Comparison of ENCODE assay signal across 9 cellular contexts in genomic region chr7:150356265-150356897, GRCh38. TPM values are rescaled to one million over a fixed set of nuclear protein-coding genes. Genes with fewer than 3 reads are reported as not detected.
A peak's percentile ranks its signal among the peaks of the same experiment; 100 is the strongest.
DNase-seq lines count a peak whose midpoint lies in the region; ATAC-seq, FAIRE-seq and TF ChIP-seq lines count a peak whose summit lies in the region.
"Had no signal": no experiment of that assay in that cellular context is flagged by ENCODE, and none has a peak within 500 bp of the region (broad histone marks: within the 10 kb centered on the region; RNA-seq: fewer than 3 reads in every experiment).

No MANE protein-coding gene starts in this region.

- no peak overlapping the region for H3K23ac ChIP-seq in H1 (ENCODE audit: insufficient read length)

- no peak overlapping the region for H4K91ac ChIP-seq in H1 (replicated peaks; ENCODE audit: insufficient read length, low read length)

- no peak overlapping the region for H3K27ac ChIP-seq in CD4-positive, alpha-beta T cell (ENCODE audit: low read depth, low read length)
- H3K27ac ChIP-seq in OCI-LY3 (ENCODE audit: low read length) (peak overlapping the region; percentile 26; the same call in 1 of the 2 replicates), H1 (ENCODE audit: low read depth, low read length) (no peak overlapping the region), parathyroid adenoma (no peak overlapping the region), substantia nigra (ENCODE audit: low read depth, low read length, poor library complexity, severe bottlenecking) (no peak overlapping the region)

- H4K20me1 ChIP-seq in OCI-LY3 (ENCODE audit: insufficient read depth, low read length) (no peaks in the 10 kb centered on the region), H1 (replicated peaks in 1 of 2; ENCODE audit: control insufficient read depth in 1 of 2, insufficient read depth in 2 of 2, low read length in 2 of 2) (peaks cover 0 to 5% of the 10 kb centered on the region in 2 experiments)

- peak overlapping the region; percentile 91 for H2BK20ac ChIP-seq in H1 (ENCODE audit: low read length)

- no peak overlapping the region for H3K4ac ChIP-seq in H1 (replicated peaks; ENCODE audit: insufficient read length, low read depth, low read length)

- H3K9me3 ChIP-seq in CD4-positive, alpha-beta T cell (ENCODE audit: control insufficient read depth, low read length): no peaks in the 10 kb centered on the region
- H3K9me3 ChIP-seq in OCI-LY3 (ENCODE audit: insufficient read depth, low read length): no peaks in the 10 kb centered on the region
- H3K9me3 ChIP-seq in H1 (ENCODE audit: insufficient read depth in 2 of 2, low read depth in 1 of 2, low read length in 1 of 2): no peaks in the 10 kb centered on the region
- no peaks in the 10 kb centered on the region for H3K9me3 ChIP-seq in parathyroid adenoma (ENCODE audit: control insufficient read depth, low read length)

- TF ChIP-seq EP300 in H1 (IDR thresholded peaks at IDR 0.05; ENCODE audit: borderline replicate concordance in 1 of 2, low read depth in 2 of 2, low read length in 2 of 2): no peak

- H3K18ac ChIP-seq in H1 (ENCODE audit: extremely low read depth, low read length): no peak overlapping the region

- H2BK5ac ChIP-seq in H1 (ENCODE audit: low read depth, low read length): 0 out of 2 replicates have a peak overlapping the region, but pooled peaks have one; percentile 46

- no peaks in the 10 kb centered on the region for H3K9me3 Mint-ChIP-seq in CD4-positive, alpha-beta T cell

- no peaks in the 10 kb centered on the region for H3K36me3 Mint-ChIP-seq in CD4-positive, alpha-beta T cell (ENCODE audit: low read depth)

- no peaks in the 10 kb centered on the region for H3K27me3 ChIP-seq in CD4-positive, alpha-beta T cell (ENCODE audit: control insufficient read depth, insufficient read depth, low read length)
- H3K27me3 ChIP-seq in OCI-LY3 (ENCODE audit: low read depth, low read length) (no peaks in the 10 kb centered on the region), H1 (replicated peaks in 1 of 4; ENCODE audit: control insufficient read depth in 3 of 4, extremely low read depth in 1 of 4, insufficient read depth in 3 of 4, low read length in 3 of 4) (no peaks in the 10 kb centered on the region; a peak in 1 of 7 replicates), parathyroid adenoma (ENCODE audit: control insufficient read depth, insufficient read depth, low read length) (no peaks in the 10 kb centered on the region)

- H3K36me3 ChIP-seq in OCI-LY3 (replicated peaks; ENCODE audit: low read depth, low read length): no peaks in the 10 kb centered on the region
- H3K36me3 ChIP-seq in H1 (ENCODE audit: control insufficient read depth in 2 of 4, insufficient read depth in 4 of 4, low read length in 3 of 4): no peaks in the 10 kb centered on the region
- no peaks in the 10 kb centered on the region for H3K36me3 ChIP-seq in parathyroid adenoma (ENCODE audit: control insufficient read depth, insufficient read depth, low read length)

- H3K4me2 ChIP-seq in OCI-LY3 (ENCODE audit: low read length) (peak overlapping the region; percentile 43), H1 (ENCODE audit: insufficient read depth in 1 of 2, low read depth in 2 of 2, low read length in 2 of 2) (no peak overlapping the region), parathyroid adenoma (ENCODE audit: low read length) (no peak overlapping the region)

- H3K9ac ChIP-seq in OCI-LY3 (ENCODE audit: low read length) (peak overlapping the region; percentile 31; the same call in 1 of the 2 replicates), H1 (replicated peaks in 1 of 4; ENCODE audit: extremely low read depth in 1 of 4, low read depth in 3 of 4, low read length in 3 of 4) (no peak overlapping the region), parathyroid adenoma (no peak overlapping the region)

- H4K8ac ChIP-seq in H1 (ENCODE audit: extremely low read depth, insufficient read depth, low read length): no peak overlapping the region

- H3K4me3 ChIP-seq in GM12875 (ENCODE audit: low read depth, low read length) (no peak overlapping the region), OCI-LY3 (ENCODE audit: low read length) (no peak overlapping the region), H1 (ENCODE audit: extremely low read depth in 1 of 4, insufficient read depth in 2 of 4, low read depth in 3 of 4, low read length in 4 of 4) (no peak overlapping the region), parathyroid adenoma (ENCODE audit: low read depth, low read length) (no peak overlapping the region)

- TF ChIP-seq POLR2A in H1 (IDR thresholded peaks at IDR 0.05; ENCODE audit: control extremely low read depth in 1 of 2, low read depth in 2 of 2, low read length in 2 of 2): no peak

- H3K4me1 ChIP-seq in OCI-LY3 (ENCODE audit: low read length) (peaks cover 54% of the 10 kb centered on the region), H1 (replicated peaks in 1 of 4; ENCODE audit: control insufficient read depth in 3 of 4, insufficient read depth in 4 of 4, low read length in 3 of 4) (peaks cover 3 to 6% (median 5%) of the 10 kb centered on the region in 4 experiments; a peak in 5 of 7 replicates), parathyroid adenoma (no peaks in the 10 kb centered on the region)

- TF ChIP-seq RAD21 in H1 (IDR thresholded peaks at IDR 0.05 in 1 of 2, conservative IDR thresholded peaks at IDR 0.05 in 1 of 2; ENCODE audit: low read depth in 2 of 2, low read length in 2 of 2): peak; percentile 60 to 70

- H3K4me1 Mint-ChIP-seq in CD4-positive, alpha-beta T cell (ENCODE audit: low read depth): peaks cover 37% of the 10 kb centered on the region

- no peak overlapping the region for H2AK5ac ChIP-seq in H1 (ENCODE audit: low read depth, low read length)

- DNase-seq in CD4-positive, alpha-beta T cell: no peak
- DNase-seq in H1 (ENCODE audit: low read depth in 1 of 2, low spot score in 2 of 2) (no peak), substantia nigra (lab: John Stamatoyannopoulos, UW) (no peak)
- no peak for DNase-seq in activated CD4-positive, alpha-beta T cell treated with anti-CD3 and anti-CD28 coated beads, Interleukin-2, amount 50 U/mL, for 4 hours

- intact Hi-C loops in CD4-positive, alpha-beta T cell (cut with DNase I, micrococcal nuclease): loop anchor here (1.0 to 10.0 kb wide), 6 partner anchors 22 to 401 kb away; partner anchors contain the start of gene ZNF775 (in 1 of the 2)

- H3K27me3 Mint-ChIP-seq in CD4-positive, alpha-beta T cell: no peaks in the 10 kb centered on the region

- 34% methylated on average over 6 of the region's 6 CpGs; no CpG with 5 or more reads in 1 of the 2 experiments for WGBS in H1 (ENCODE audit: extremely low coverage in 1 of 2, insufficient coverage in 1 of 2, insufficient read length in 1 of 2, insufficient replicate concordance in 2 of 2, low coverage in 1 of 2, low lambda C conversion rate in 2 of 2, missing lambda C conversion rate in 1 of 2), 2 experiments

- H3K79me2 ChIP-seq in OCI-LY3 (ENCODE audit: low read length): no peaks in the 10 kb centered on the region
- no peaks in the 10 kb centered on the region for H3K79me2 ChIP-seq in H1 (ENCODE audit: control insufficient read depth in 1 of 2, insufficient read depth in 2 of 2, low read length in 2 of 2)
- no peaks in the 10 kb centered on the region for H3K79me2 ChIP-seq in parathyroid adenoma

- TF ChIP-seq CTCF in CD4-positive, alpha-beta T cell (IDR thresholded peaks at IDR 0.05): peak; percentile 75
- TF ChIP-seq CTCF in GM12875 (IDR thresholded peaks at IDR 0.05; ENCODE audit: borderline replicate concordance, insufficient read depth, low read depth, low read length) (peak; percentile 60; the same call in 1 of the 2 replicates), OCI-LY3 (IDR thresholded peaks at IDR 0.05; ENCODE audit: low read depth, low read length) (peak; percentile 77), H1 (IDR thresholded peaks at IDR 0.05; ENCODE audit: control extremely low read depth in 1 of 3, insufficient read depth in 1 of 3, low read depth in 1 of 3, low read length in 3 of 3) (peak in 2 of 3 experiments; percentile 60 to 61; a peak in 3 of 4 replicates), parathyroid adenoma (IDR thresholded peaks at IDR 0.05) (peak; percentile 80)

- no peak overlapping the region for H4K5ac ChIP-seq in H1 (ENCODE audit: insufficient read length, low read depth, low read length)

- ATAC-seq in CD4-positive, alpha-beta T cell (ENCODE audit: poor library complexity): no peak
- ATAC-seq in GM19395 (IDR thresholded peaks at IDR 0.05; ENCODE audit: unreplicated experiment): no peak

- H2BK12ac ChIP-seq in H1 (ENCODE audit: low read depth, low read length): no peak overlapping the region

- CTCF ChIA-PET in CD4-positive, alpha-beta T cell (lab: Charles Lee): interaction anchor here (0.6 to 4.1 kb wide), 5 partner anchors 10 to 125 kb away, joined by 3 to 30 read pairs (median 7); a partner anchor contains a TSS
- CTCF ChIA-PET in H1 (lab: Charles Lee; ENCODE audit: partially characterized antibody): interaction anchor here (0.6 to 4.8 kb wide), 19 partner anchors 12 to 1081 kb away, joined by 3 to 41 read pairs (median 4); partner anchors contain the start of gene REPIN1

- peaks cover 13% of the 10 kb centered on the region; the same call in 1 of the 2 replicates for H3K23me2 ChIP-seq in H1 (ENCODE audit: low read depth, low read length)

- H2BK15ac ChIP-seq in H1 (ENCODE audit: low read length): no peak overlapping the region

- H3K14ac ChIP-seq in H1 (ENCODE audit: insufficient read length): no peak overlapping the region

- H3K4me3 Mint-ChIP-seq in CD4-positive, alpha-beta T cell: peak overlapping the region; percentile 25

- peak overlapping the region; percentile 34 for H3K27ac Mint-ChIP-seq in CD4-positive, alpha-beta T cell

- H3K79me1 ChIP-seq in H1 (ENCODE audit: low read depth, low read length): no peaks in the 10 kb centered on the region; the same call in 1 of the 2 replicates

- POLR2A ChIA-PET in CD4-positive, alpha-beta T cell (lab: Charles Lee): interaction anchor here (0.6 to 2.3 kb wide), 4 partner anchors 12 to 50 kb away, joined by 3 to 7 read pairs (median 5); partner anchors contain the start of gene REPIN1
- POLR2A ChIA-PET in H1 (lab: Charles Lee; ENCODE audit: partially characterized antibody): interaction anchor here (1.3 to 2.1 kb wide), 2 partner anchors 14 to 46 kb away, joined by 6 to 12 read pairs; no protein-coding TSS in a partner anchor

- H3K56ac ChIP-seq in H1 (replicated peaks; ENCODE audit: insufficient read length, low read depth, low read length): no peak overlapping the region

- H2AFZ ChIP-seq in OCI-LY3 (ENCODE audit: low read depth, low read length) (peak overlapping the region; percentile 48), H1 (ENCODE audit: low read length) (no peak overlapping the region), parathyroid adenoma (no peak overlapping the region)

- H2BK120ac ChIP-seq in H1 (replicated peaks; ENCODE audit: low read depth, low read length): no peak overlapping the region

- no peak for FAIRE-seq in H1 (lab: Jason Lieb, UNC)

RNA-seq across cellular contexts. Expression of gene REPIN1, which starts 12.2 kb away (rescaled TPM):
- 10 to 100 TPM; 58.2 to 59.8 TPM for total RNA-seq in CD4-positive, alpha-beta T cell
- 125 and 130 TPM in 2 replicates for total RNA-seq in H1 (2021; fragmentation: NEBNext Ultra II Directional; extraction: Animal tissue kit (Norgen Biotek cat#: 25700))
- 98.6 and 147 TPM in 2 replicates for polyA plus RNA-seq in H1 (2011; rRNA removed)
- polyA plus RNA-seq in H1 (2011; cell fraction: cytosol; rRNA removed): 110 TPM
- polyA plus RNA-seq in H1 (2011; cell fraction: nucleus; rRNA removed): 159 TPM
- polyA plus RNA-seq in H1 (2012, experiment 1 of 2): 81.6 to 105 TPM (median 96.5 TPM) in 4 replicates
- polyA plus RNA-seq in H1 (2012, experiment 2 of 2): 86.7 TPM
- 78.2 TPM for polyA plus RNA-seq in H1 (2013, experiment 1 of 2)
- polyA plus RNA-seq in H1 (2013, experiment 2 of 2): 74.4 TPM
- 39.8 and 47.5 TPM in 2 replicates for polyA minus RNA-seq in H1 (2011; rRNA and poly(A)+ RNA removed)
- polyA minus RNA-seq in H1 (2011; cell fraction: cytosol; rRNA and poly(A)+ RNA removed): 55.6 TPM
- polyA minus RNA-seq in H1 (2011; cell fraction: nucleus; rRNA and poly(A)+ RNA removed): 72.6 TPM

RNA-seq across cellular contexts. Expression of gene RARRES2, which starts 15.0 kb away (rescaled TPM):
- total RNA-seq in CD4-positive, alpha-beta T cell: not detected
- total RNA-seq in H1 (2021; fragmentation: NEBNext Ultra II Directional; extraction: Animal tissue kit (Norgen Biotek cat#: 25700)): 254 and 264 TPM in 2 replicates
- polyA plus RNA-seq in H1 (2011; rRNA removed): 441 and 483 TPM in 2 replicates
- 569 TPM for polyA plus RNA-seq in H1 (2011; cell fraction: cytosol; rRNA removed)
- 327 TPM for polyA plus RNA-seq in H1 (2011; cell fraction: nucleus; rRNA removed)
- polyA plus RNA-seq in H1 (2012, experiment 1 of 2): 326 to 515 TPM (median 467 TPM) in 4 replicates
- 519 TPM for polyA plus RNA-seq in H1 (2012, experiment 2 of 2)
- polyA plus RNA-seq in H1 (2013, experiment 1 of 2): 191 TPM
- polyA plus RNA-seq in H1 (2013, experiment 2 of 2): 244 TPM
- 29.0 and 37.7 TPM in 2 replicates for polyA minus RNA-seq in H1 (2011; rRNA and poly(A)+ RNA removed)
- 63.9 TPM for polyA minus RNA-seq in H1 (2011; cell fraction: cytosol; rRNA and poly(A)+ RNA removed)
- polyA minus RNA-seq in H1 (2011; cell fraction: nucleus; rRNA and poly(A)+ RNA removed): 52.1 TPM
- total RNA-seq: T-helper 2 cell treated with Interferon-gamma antibody and Interleukin-4, amounts not matched to agents 100 ng/mL and 5 ng/mL, for 36 hours had no signal

RNA-seq across cellular contexts. Expression of gene ZNF775, which starts 22.7 kb away (rescaled TPM):
- under 1 TPM; 0.38 to 0.45 TPM for total RNA-seq in CD4-positive, alpha-beta T cell
- 21.5 and 24.9 TPM in 2 replicates for total RNA-seq in H1 (2021; fragmentation: NEBNext Ultra II Directional; extraction: Animal tissue kit (Norgen Biotek cat#: 25700))
- 13.6 and 22.5 TPM in 2 replicates for polyA plus RNA-seq in H1 (2011; rRNA removed)
- polyA plus RNA-seq in H1 (2011; cell fraction: cytosol; rRNA removed): 23.8 TPM
- polyA plus RNA-seq in H1 (2011; cell fraction: nucleus; rRNA removed): 26.9 TPM
- polyA plus RNA-seq in H1 (2012, experiment 1 of 2): 12.3 to 21.8 TPM (median 20.3 TPM) in 4 replicates
- 13.0 TPM for polyA plus RNA-seq in H1 (2012, experiment 2 of 2)
- polyA plus RNA-seq in H1 (2013, experiment 1 of 2): 9.1 TPM
- 8.5 TPM for polyA plus RNA-seq in H1 (2013, experiment 2 of 2)
- 2.5 and 2.9 TPM in 2 replicates for polyA minus RNA-seq in H1 (2011; rRNA and poly(A)+ RNA removed)
- polyA minus RNA-seq in H1 (2011; cell fraction: cytosol; rRNA and poly(A)+ RNA removed): 21.4 TPM
- polyA minus RNA-seq in H1 (2011; cell fraction: nucleus; rRNA and poly(A)+ RNA removed): 15.7 TPM

RNA-seq across cellular contexts. Expression of gene ACTR3C, which starts 33.0 kb away (rescaled TPM):
- total RNA-seq in CD4-positive, alpha-beta T cell: 1 to 10 TPM; 1.9 to 3.4 TPM
- 0.84 TPM in 1 of 2 replicates, not detected in the other for total RNA-seq in H1 (2021; fragmentation: NEBNext Ultra II Directional; extraction: Animal tissue kit (Norgen Biotek cat#: 25700))
- polyA plus RNA-seq in H1 (2011; rRNA removed): 0.78 and 1.5 TPM in 2 replicates
- polyA plus RNA-seq in H1 (2011; cell fraction: cytosol; rRNA removed): 1.3 TPM
- 1.6 TPM for polyA plus RNA-seq in H1 (2011; cell fraction: nucleus; rRNA removed)
- 0.98 to 2.0 TPM (median 1.4 TPM) in 4 replicates for polyA plus RNA-seq in H1 (2012, experiment 1 of 2)
- 0.75 TPM for polyA plus RNA-seq in H1 (2012, experiment 2 of 2)
- polyA plus RNA-seq in H1 (2013, experiment 1 of 2): not detected
- polyA plus RNA-seq in H1 (2013, experiment 2 of 2): 0.07 TPM
- 2.5 and 6.1 TPM in 2 replicates for polyA minus RNA-seq in H1 (2011; rRNA and poly(A)+ RNA removed)
- polyA minus RNA-seq in H1 (2011; cell fraction: cytosol; rRNA and poly(A)+ RNA removed): 1.9 TPM
- 15.5 TPM for polyA minus RNA-seq in H1 (2011; cell fraction: nucleus; rRNA and poly(A)+ RNA removed)

RNA-seq across cellular contexts. Expression of gene LRRC61, which starts 33.2 kb away (rescaled TPM):
- total RNA-seq in CD4-positive, alpha-beta T cell: 1 to 10 TPM; 3.1 to 5.0 TPM
- 0.73 and 1.0 TPM in 2 replicates for total RNA-seq in H1 (2021; fragmentation: NEBNext Ultra II Directional; extraction: Animal tissue kit (Norgen Biotek cat#: 25700))
- 44.8 and 72.4 TPM in 2 replicates for polyA plus RNA-seq in H1 (2011; rRNA removed)
- polyA plus RNA-seq in H1 (2011; cell fraction: cytosol; rRNA removed): 40.2 TPM
- polyA plus RNA-seq in H1 (2011; cell fraction: nucleus; rRNA removed): 36.1 TPM
- 12.3 to 27.6 TPM (median 25.8 TPM) in 4 replicates for polyA plus RNA-seq in H1 (2012, experiment 1 of 2)
- polyA plus RNA-seq in H1 (2012, experiment 2 of 2): 31.8 TPM
- 0.34 TPM for polyA plus RNA-seq in H1 (2013, experiment 1 of 2)
- 0.42 TPM for polyA plus RNA-seq in H1 (2013, experiment 2 of 2)
- 14.4 and 19.1 TPM in 2 replicates for polyA minus RNA-seq in H1 (2011; rRNA and poly(A)+ RNA removed)
- 27.4 TPM for polyA minus RNA-seq in H1 (2011; cell fraction: cytosol; rRNA and poly(A)+ RNA removed)
- 16.0 TPM for polyA minus RNA-seq in H1 (2011; cell fraction: nucleus; rRNA and poly(A)+ RNA removed)

Comparison
In these comparisons a context has a peak if more than half of its experiments do, and no peak if none do; other contexts are left out.
1. RNA of gene RARRES2, which starts 15.0 kb away (total RNA-seq): 254 to 264 TPM in H1; not detected in CD4-positive, alpha-beta T cell; every median in the first group is over 100 times any median in the second.
2. RNA of gene ZNF775, which starts 22.7 kb away (total RNA-seq): 21.5 to 24.9 TPM in H1; 0.38 to 0.45 TPM in CD4-positive, alpha-beta T cell; every median in the first group is over 10 times any median in the second.
3. Peak in every context shown above with its lines, with median percentiles within 50 percentile points of each other: CTCF ChIP-seq.